1 cellular context compared by ENCODE assay signal in genomic region chr1:192702212-192702993, GRCh38.
TF ChIP-seq lines count a peak whose summit lies in the region.

No MANE protein-coding gene starts in this region.

TF ChIP-seq in HepG2, 621 proteins besides CTCF, POLR2A, EP300 and RAD21 (continued from another document and continues in another):
- TF ChIP-seq MLLT10 (CRISPR knock-in tag; IDR thresholded peaks at IDR 0.05) (no peak), REXO4 (CRISPR knock-in tag; IDR thresholded peaks at IDR 0.05; ENCODE audit: borderline replicate concordance) (no peak), ZNF816 (CRISPR knock-in tag; IDR thresholded peaks at IDR 0.05; ENCODE audit: borderline replicate concordance) (no peak), HOXA5 (CRISPR knock-in tag; IDR thresholded peaks at IDR 0.05) (no peak), SOX5 (CRISPR knock-in tag; IDR thresholded peaks at IDR 0.05; ENCODE audit: borderline replicate concordance) (peak; percentile 83; the same call in 1 of the 2 replicates), LCORL (IDR thresholded peaks at IDR 0.05) (no peak), LCORL (CRISPR knock-in tag; IDR thresholded peaks at IDR 0.05) (no peak), ZNF891 (CRISPR knock-in tag; IDR thresholded peaks at IDR 0.05) (no peak), HDAC1 (CRISPR knock-in tag; IDR thresholded peaks at IDR 0.05) (no peak), NONO (IDR thresholded peaks at IDR 0.05) (no peak), NONO (CRISPR knock-in tag; conservative IDR thresholded peaks at IDR 0.05) (no peak), TAF1 (CRISPR knock-in tag; IDR thresholded peaks at IDR 0.05) (no peak), HCFC1 (IDR thresholded peaks at IDR 0.05; ENCODE audit: low read depth, low read length) (no peak), FOXP1 (IDR thresholded peaks at IDR 0.05) (no peak), FOXP1 (CRISPR knock-in tag; IDR thresholded peaks at IDR 0.05) (peak; percentile 76), DPF2 (CRISPR knock-in tag; IDR thresholded peaks at IDR 0.05; ENCODE audit: borderline replicate concordance, low read depth) (peak; percentile 58; the same call in 1 of the 2 replicates), DMTF1 (CRISPR knock-in tag; IDR thresholded peaks at IDR 0.05) (no peak), NFYB (CRISPR knock-in tag; IDR thresholded peaks at IDR 0.05) (no peak), HIVEP1 (CRISPR knock-in tag; IDR thresholded peaks at IDR 0.05) (no peak), FOXK1 (CRISPR knock-in tag; IDR thresholded peaks at IDR 0.05; ENCODE audit: borderline replicate concordance, low read depth) (0 out of 2 replicates have a peak, but pooled peaks have one; percentile 6), TRIM24 (CRISPR knock-in tag; IDR thresholded peaks at IDR 0.05) (no peak), CEBPG (CRISPR knock-in tag; IDR thresholded peaks at IDR 0.05) (peak; percentile 90), KDM1A (CRISPR knock-in tag; IDR thresholded peaks at IDR 0.05) (0 out of 2 replicates have a peak, but pooled peaks have one; percentile 12), ZFY (CRISPR knock-in tag; IDR thresholded peaks at IDR 0.05) (no peak), ZNF747 (CRISPR knock-in tag; IDR thresholded peaks at IDR 0.05; ENCODE audit: borderline replicate concordance) (no peak), BHLHE40 (IDR thresholded peaks at IDR 0.05; ENCODE audit: low read length) (no peak), KLF13 (CRISPR knock-in tag; IDR thresholded peaks at IDR 0.05) (no peak), ZNF264 (CRISPR knock-in tag; IDR thresholded peaks at IDR 0.05) (0 out of 2 replicates have a peak, but pooled peaks have one; percentile 16), NFE2L1 (CRISPR knock-in tag; IDR thresholded peaks at IDR 0.05; ENCODE audit: borderline replicate concordance) (no peak), TFE3 (CRISPR knock-in tag; IDR thresholded peaks at IDR 0.05) (no peak), ZNF317 (CRISPR knock-in tag; IDR thresholded peaks at IDR 0.05) (no peak), CHCHD3 (CRISPR knock-in tag; IDR thresholded peaks at IDR 0.05) (no peak), ZFX (CRISPR knock-in tag; IDR thresholded peaks at IDR 0.05; ENCODE audit: low read depth) (no peak), GMEB2 (CRISPR knock-in tag; IDR thresholded peaks at IDR 0.05; ENCODE audit: low read depth) (no peak), HNF4G (IDR thresholded peaks at IDR 0.05; ENCODE audit: borderline replicate concordance, low read depth, low read length) (no peak), HNF4G (CRISPR knock-in tag; IDR thresholded peaks at IDR 0.05; ENCODE audit: borderline replicate concordance, low read depth) (no peak), SIN3A (IDR thresholded peaks at IDR 0.05; ENCODE audit: borderline replicate concordance, low read depth, low read length) (no peak), ZNF296 (CRISPR knock-in tag; conservative IDR thresholded peaks at IDR 0.05) (no peak), CREB1 (IDR thresholded peaks at IDR 0.05) (no peak), CREB1 (CRISPR knock-in tag; IDR thresholded peaks at IDR 0.05) (peak; percentile 67), PAWR (CRISPR knock-in tag; IDR thresholded peaks at IDR 0.05; ENCODE audit: borderline replicate concordance) (no peak), AGO2 (optimal IDR thresholded peaks at IDR 0.05; ENCODE audit: low read depth, low read length) (no peak), ZFP36 (IDR thresholded peaks at IDR 0.05; ENCODE audit: borderline replicate concordance, low read depth, low read length, partially characterized antibody) (no peak), ZBTB8A (CRISPR knock-in tag; IDR thresholded peaks at IDR 0.05; ENCODE audit: borderline replicate concordance, low read depth) (no peak)
- TF ChIP-seq, protein P1, sequence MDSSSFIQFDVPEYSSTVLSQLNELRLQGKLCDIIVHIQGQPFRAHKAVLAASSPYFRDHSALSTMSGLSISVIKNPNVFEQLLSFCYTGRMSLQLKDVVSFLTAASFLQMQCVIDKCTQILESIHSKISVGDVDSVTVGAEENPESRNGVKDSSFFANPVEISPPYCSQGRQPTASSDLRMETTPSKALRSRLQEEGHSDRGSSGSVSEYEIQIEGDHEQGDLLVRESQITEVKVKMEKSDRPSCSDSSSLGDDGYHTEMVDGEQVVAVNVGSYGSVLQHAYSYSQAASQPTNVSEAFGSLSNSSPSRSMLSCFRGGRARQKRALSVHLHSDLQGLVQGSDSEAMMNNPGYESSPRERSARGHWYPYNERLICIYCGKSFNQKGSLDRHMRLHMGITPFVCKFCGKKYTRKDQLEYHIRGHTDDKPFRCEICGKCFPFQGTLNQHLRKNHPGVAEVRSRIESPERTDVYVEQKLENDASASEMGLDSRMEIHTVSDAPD (CRISPR knock-in tag; IDR thresholded peaks at IDR 0.05): no peak
- TF ChIP-seq, protein P2, sequence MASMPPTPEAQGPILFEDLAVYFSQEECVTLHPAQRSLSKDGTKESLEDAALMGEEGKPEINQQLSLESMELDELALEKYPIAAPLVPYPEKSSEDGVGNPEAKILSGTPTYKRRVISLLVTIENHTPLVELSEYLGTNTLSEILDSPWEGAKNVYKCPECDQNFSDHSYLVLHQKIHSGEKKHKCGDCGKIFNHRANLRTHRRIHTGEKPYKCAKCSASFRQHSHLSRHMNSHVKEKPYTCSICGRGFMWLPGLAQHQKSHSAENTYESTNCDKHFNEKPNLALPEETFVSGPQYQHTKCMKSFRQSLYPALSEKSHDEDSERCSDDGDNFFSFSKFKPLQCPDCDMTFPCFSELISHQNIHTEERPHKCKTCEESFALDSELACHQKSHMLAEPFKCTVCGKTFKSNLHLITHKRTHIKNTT (CRISPR knock-in tag; IDR thresholded peaks at IDR 0.05): no peak
- TF ChIP-seq, protein P3, sequence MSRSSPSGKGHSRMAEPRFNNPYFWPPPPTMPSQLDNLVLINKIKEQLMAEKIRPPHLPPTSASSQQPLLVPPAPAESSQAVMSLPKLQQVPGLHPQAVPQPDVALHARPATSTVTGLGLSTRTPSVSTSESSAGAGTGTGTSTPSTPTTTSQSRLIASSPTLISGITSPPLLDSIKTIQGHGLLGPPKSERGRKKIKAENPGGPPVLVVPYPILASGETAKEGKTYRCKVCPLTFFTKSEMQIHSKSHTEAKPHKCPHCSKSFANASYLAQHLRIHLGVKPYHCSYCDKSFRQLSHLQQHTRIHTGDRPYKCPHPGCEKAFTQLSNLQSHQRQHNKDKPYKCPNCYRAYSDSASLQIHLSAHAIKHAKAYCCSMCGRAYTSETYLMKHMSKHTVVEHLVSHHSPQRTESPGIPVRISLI (CRISPR knock-in tag; IDR thresholded peaks at IDR 0.05; ENCODE audit: borderline replicate concordance): no peak
- TF ChIP-seq, protein P4, sequence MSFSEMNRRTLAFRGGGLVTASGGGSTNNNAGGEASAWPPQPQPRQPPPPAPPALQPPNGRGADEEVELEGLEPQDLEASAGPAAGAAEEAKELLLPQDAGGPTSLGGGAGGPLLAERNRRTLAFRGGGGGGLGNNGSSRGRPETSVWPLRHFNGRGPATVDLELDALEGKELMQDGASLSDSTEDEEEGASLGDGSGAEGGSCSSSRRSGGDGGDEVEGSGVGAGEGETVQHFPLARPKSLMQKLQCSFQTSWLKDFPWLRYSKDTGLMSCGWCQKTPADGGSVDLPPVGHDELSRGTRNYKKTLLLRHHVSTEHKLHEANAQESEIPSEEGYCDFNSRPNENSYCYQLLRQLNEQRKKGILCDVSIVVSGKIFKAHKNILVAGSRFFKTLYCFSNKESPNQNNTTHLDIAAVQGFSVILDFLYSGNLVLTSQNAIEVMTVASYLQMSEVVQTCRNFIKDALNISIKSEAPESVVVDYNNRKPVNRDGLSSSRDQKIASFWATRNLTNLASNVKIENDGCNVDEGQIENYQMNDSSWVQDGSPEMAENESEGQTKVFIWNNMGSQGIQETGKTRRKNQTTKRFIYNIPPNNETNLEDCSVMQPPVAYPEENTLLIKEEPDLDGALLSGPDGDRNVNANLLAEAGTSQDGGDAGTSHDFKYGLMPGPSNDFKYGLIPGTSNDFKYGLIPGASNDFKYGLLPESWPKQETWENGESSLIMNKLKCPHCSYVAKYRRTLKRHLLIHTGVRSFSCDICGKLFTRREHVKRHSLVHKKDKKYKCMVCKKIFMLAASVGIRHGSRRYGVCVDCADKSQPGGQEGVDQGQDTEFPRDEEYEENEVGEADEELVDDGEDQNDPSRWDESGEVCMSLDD (CRISPR knock-in tag; IDR thresholded peaks at IDR 0.05; ENCODE audit: borderline replicate concordance): no peak
- TF ChIP-seq, protein P5, sequence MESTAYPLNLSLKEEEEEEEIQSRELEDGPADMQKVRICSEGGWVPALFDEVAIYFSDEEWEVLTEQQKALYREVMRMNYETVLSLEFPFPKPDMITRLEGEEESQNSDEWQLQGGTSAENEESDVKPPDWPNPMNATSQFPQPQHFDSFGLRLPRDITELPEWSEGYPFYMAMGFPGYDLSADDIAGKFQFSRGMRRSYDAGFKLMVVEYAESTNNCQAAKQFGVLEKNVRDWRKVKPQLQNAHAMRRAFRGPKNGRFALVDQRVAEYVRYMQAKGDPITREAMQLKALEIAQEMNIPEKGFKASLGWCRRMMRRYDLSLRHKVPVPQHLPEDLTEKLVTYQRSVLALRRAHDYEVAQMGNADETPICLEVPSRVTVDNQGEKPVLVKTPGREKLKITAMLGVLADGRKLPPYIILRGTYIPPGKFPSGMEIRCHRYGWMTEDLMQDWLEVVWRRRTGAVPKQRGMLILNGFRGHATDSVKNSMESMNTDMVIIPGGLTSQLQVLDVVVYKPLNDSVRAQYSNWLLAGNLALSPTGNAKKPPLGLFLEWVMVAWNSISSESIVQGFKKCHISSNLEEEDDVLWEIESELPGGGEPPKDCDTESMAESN (CRISPR knock-in tag; conservative IDR thresholded peaks at IDR 0.05): no peak
- TF ChIP-seq, protein P6, sequence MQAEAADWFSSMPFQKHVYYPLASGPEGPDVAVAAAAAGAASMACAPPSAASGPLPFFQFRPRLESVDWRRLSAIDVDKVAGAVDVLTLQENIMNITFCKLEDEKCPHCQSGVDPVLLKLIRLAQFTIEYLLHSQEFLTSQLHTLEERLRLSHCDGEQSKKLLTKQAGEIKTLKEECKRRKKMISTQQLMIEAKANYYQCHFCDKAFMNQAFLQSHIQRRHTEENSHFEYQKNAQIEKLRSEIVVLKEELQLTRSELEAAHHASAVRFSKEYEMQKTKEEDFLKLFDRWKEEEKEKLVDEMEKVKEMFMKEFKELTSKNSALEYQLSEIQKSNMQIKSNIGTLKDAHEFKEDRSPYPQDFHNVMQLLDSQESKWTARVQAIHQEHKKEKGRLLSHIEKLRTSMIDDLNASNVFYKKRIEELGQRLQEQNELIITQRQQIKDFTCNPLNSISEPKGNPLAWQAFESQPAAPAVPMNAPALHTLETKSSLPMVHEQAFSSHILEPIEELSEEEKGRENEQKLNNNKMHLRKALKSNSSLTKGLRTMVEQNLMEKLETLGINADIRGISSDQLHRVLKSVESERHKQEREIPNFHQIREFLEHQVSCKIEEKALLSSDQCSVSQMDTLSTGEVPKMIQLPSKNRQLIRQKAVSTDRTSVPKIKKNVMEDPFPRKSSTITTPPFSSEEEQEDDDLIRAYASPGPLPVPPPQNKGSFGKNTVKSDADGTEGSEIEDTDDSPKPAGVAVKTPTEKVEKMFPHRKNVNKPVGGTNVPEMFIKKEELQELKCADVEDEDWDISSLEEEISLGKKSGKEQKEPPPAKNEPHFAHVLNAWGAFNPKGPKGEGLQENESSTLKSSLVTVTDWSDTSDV (CRISPR knock-in tag; IDR thresholded peaks at IDR 0.05): no peak
- TF ChIP-seq, protein P7, sequence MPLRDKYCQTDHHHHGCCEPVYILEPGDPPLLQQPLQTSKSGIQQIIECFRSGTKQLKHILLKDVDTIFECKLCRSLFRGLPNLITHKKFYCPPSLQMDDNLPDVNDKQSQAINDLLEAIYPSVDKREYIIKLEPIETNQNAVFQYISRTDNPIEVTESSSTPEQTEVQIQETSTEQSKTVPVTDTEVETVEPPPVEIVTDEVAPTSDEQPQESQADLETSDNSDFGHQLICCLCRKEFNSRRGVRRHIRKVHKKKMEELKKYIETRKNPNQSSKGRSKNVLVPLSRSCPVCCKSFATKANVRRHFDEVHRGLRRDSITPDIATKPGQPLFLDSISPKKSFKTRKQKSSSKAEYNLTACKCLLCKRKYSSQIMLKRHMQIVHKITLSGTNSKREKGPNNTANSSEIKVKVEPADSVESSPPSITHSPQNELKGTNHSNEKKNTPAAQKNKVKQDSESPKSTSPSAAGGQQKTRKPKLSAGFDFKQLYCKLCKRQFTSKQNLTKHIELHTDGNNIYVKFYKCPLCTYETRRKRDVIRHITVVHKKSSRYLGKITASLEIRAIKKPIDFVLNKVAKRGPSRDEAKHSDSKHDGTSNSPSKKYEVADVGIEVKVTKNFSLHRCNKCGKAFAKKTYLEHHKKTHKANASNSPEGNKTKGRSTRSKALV (CRISPR knock-in tag; IDR thresholded peaks at IDR 0.05): no peak
